ENCODE assay signal across 20 cellular contexts in genomic region chr20:36761125-36761524, GRCh38. TPM values are rescaled to one million over a fixed set of nuclear protein-coding genes. Genes with fewer than 3 reads are reported as not detected.
DNase-seq lines count a peak whose midpoint lies in the region; ATAC-seq and TF ChIP-seq lines count a peak whose summit lies in the region.
"Had no signal": no experiment of that assay in that cellular context is flagged by ENCODE, and none has a peak within 500 bp of the region (broad histone marks: within the 10 kb centered on the region; RNA-seq: fewer than 3 reads in every experiment).

No MANE protein-coding gene starts in this region.

- peaks cover 34% of the 10 kb centered on the region for H3K36me3 Mint-ChIP-seq in stimulated activated naive CD8-positive, alpha-beta T cell treated with anti-CD3 and anti-CD28 coated beads, Interleukin-15, Interleukin-2, amounts not matched to agents 100 ng/mL and 50 ng/mL, for 24 hours (ENCODE audit: low read depth)
- H3K36me3 Mint-ChIP-seq in HFFc6 (ENCODE audit: low read depth) = peaks cover 7% of the 10 kb centered on the region
- H3K36me3 Mint-ChIP-seq in endodermal cell (ENCODE audit: low read depth) = peaks cover 40% of the 10 kb centered on the region

- no peak for DNase-seq in stimulated activated naive CD8-positive, alpha-beta T cell treated with anti-CD3 and anti-CD28 coated beads, Interleukin-15, amount 100 ng/mL, for 72 hours
- DNase-seq in HFFc6 = no peak
- no peak for DNase-seq in endodermal cell
- DNase-seq in stimulated activated CD8-positive, alpha-beta memory T cell treated with anti-CD3 and anti-CD28 coated beads, Interleukin-4, amount 100 ng/mL, for 48 hours = no peak
- DNase-seq: HCEC 1CT; KG1; NCI-H1092; NCI-H1694; NCI-H2107; NCI-H345; NCI-H526 treated with DMSO at 0.1 percent for 48 hours; NK-92 treated with Interleukin-12 subunit alpha and Interleukin-12 subunit beta, amount 100 ng/mL, for 24 hours; OCI-M1; SK-N-SH had no signal

- H3K27me3 Mint-ChIP-seq in stimulated activated naive CD8-positive, alpha-beta T cell treated with anti-CD3 and anti-CD28 coated beads, Interleukin-15, Interleukin-2, amounts not matched to agents 100 ng/mL and 50 ng/mL, for 24 hours = no peaks in the 10 kb centered on the region
- H3K27me3 Mint-ChIP-seq in stimulated activated naive CD8-positive, alpha-beta T cell treated with anti-CD3 and anti-CD28 coated beads, Interleukin-15, amount 100 ng/mL, for 72 hours = no peaks in the 10 kb centered on the region
- H3K27me3 Mint-ChIP-seq in HFFc6 (ENCODE audit: insufficient read depth) (no peaks in the 10 kb centered on the region; the same call in none of the 2 replicates), endodermal cell (ENCODE audit: insufficient read depth) (no peaks in the 10 kb centered on the region)

- H3K4me1 ChIP-seq in endodermal cell (ENCODE audit: control insufficient read depth, insufficient read depth, low read length) = no peaks in the 10 kb centered on the region
- H3K4me1 ChIP-seq: Caco-2 had no signal

- WGBS in endodermal cell (ENCODE audit: insufficient coverage in 1 of 2, insufficient read length in 1 of 2), 2 experiments = 89 to 95% methylated on average over 3 of the region's 4 CpGs

- H3K36me3 ChIP-seq in endodermal cell (ENCODE audit: control insufficient read depth, insufficient read depth, low read length) = peaks cover 38% of the 10 kb centered on the region

- H3K9me3 Mint-ChIP-seq in stimulated activated naive CD8-positive, alpha-beta T cell treated with anti-CD3 and anti-CD28 coated beads, Interleukin-15, Interleukin-2, amounts not matched to agents 100 ng/mL and 50 ng/mL, for 24 hours = no peaks in the 10 kb centered on the region
- H3K9me3 Mint-ChIP-seq in stimulated activated naive CD8-positive, alpha-beta T cell treated with anti-CD3 and anti-CD28 coated beads, Interleukin-15, amount 100 ng/mL, for 72 hours = no peaks in the 10 kb centered on the region
- H3K9me3 Mint-ChIP-seq in HFFc6 (no peaks in the 10 kb centered on the region), endodermal cell (no peaks in the 10 kb centered on the region)

- H3K4me3 ChIP-seq in endodermal cell (ENCODE audit: low read length) = no peak overlapping the region

- H3K4me3 Mint-ChIP-seq in stimulated activated naive CD8-positive, alpha-beta T cell treated with anti-CD3 and anti-CD28 coated beads, Interleukin-15, Interleukin-2, amounts not matched to agents 100 ng/mL and 50 ng/mL, for 24 hours = no peak overlapping the region
- H3K4me3 Mint-ChIP-seq in stimulated activated naive CD8-positive, alpha-beta T cell treated with anti-CD3 and anti-CD28 coated beads, Interleukin-15, amount 100 ng/mL, for 72 hours = no peak overlapping the region
- H3K4me3 Mint-ChIP-seq in HFFc6 (no peak overlapping the region), endodermal cell (no peak overlapping the region)

- no peaks in the 10 kb centered on the region for H3K9me3 ChIP-seq in endodermal cell (ENCODE audit: control insufficient read depth, low read length)
- H3K9me3 ChIP-seq: Caco-2, SK-N-SH had no signal

- no peak for TF ChIP-seq CTCF in HFFc6 (IDR thresholded peaks at IDR 0.05)
- TF ChIP-seq CTCF in endodermal cell (conservative IDR thresholded peaks at IDR 0.05) = no peak

- peak overlapping the region; percentile 34 for H3K27ac Mint-ChIP-seq in stimulated activated naive CD8-positive, alpha-beta T cell treated with anti-CD3 and anti-CD28 coated beads, Interleukin-15, Interleukin-2, amounts not matched to agents 100 ng/mL and 50 ng/mL, for 24 hours
- H3K27ac Mint-ChIP-seq in stimulated activated naive CD8-positive, alpha-beta T cell treated with anti-CD3 and anti-CD28 coated beads, Interleukin-15, amount 100 ng/mL, for 72 hours = peak overlapping the region in 1 of 2 donors; percentile 60
- H3K27ac Mint-ChIP-seq in HFFc6 (peak overlapping the region; percentile 22; the same call in 1 of the 2 replicates), endodermal cell (peak overlapping the region; percentile 68)

- peaks cover 7% of the 10 kb centered on the region for H3K4me1 Mint-ChIP-seq in stimulated activated naive CD8-positive, alpha-beta T cell treated with anti-CD3 and anti-CD28 coated beads, Interleukin-15, Interleukin-2, amounts not matched to agents 100 ng/mL and 50 ng/mL, for 24 hours (ENCODE audit: low read depth)
- H3K4me1 Mint-ChIP-seq in stimulated activated naive CD8-positive, alpha-beta T cell treated with anti-CD3 and anti-CD28 coated beads, Interleukin-15, amount 100 ng/mL, for 72 hours = no peaks in the 10 kb centered on the region
- H3K4me1 Mint-ChIP-seq in HFFc6 (ENCODE audit: low read depth) = no peaks in the 10 kb centered on the region
- no peaks in the 10 kb centered on the region for H3K4me1 Mint-ChIP-seq in endodermal cell

- no peak overlapping the region for H3K27ac ChIP-seq in endodermal cell (ENCODE audit: low read depth, low read length)
- H3K27ac ChIP-seq: HL-60 had no signal

- ATAC-seq in stimulated activated naive CD8-positive, alpha-beta T cell treated with anti-CD3 and anti-CD28 coated beads, Interleukin-15, amount 100 ng/mL, for 72 hours = no peak
- ATAC-seq in HG02588 (IDR thresholded peaks at IDR 0.05; ENCODE audit: unreplicated experiment) (no peak), GM18517 (IDR thresholded peaks at IDR 0.05; ENCODE audit: unreplicated experiment) (no peak)
- ATAC-seq: Right ventricle myocardium inferior had no signal

- no peak overlapping the region for H3K9ac ChIP-seq in endodermal cell (ENCODE audit: extremely low read depth, low read length, poor library complexity, severe bottlenecking)
- H3K9ac ChIP-seq: SK-N-SH had no signal

- no peaks in the 10 kb centered on the region for H3K27me3 ChIP-seq in endodermal cell (ENCODE audit: control insufficient read depth, insufficient read depth, low read length, poor library complexity, severe bottlenecking)

RNA-seq across cellular contexts. Expression of gene DSN1, which starts 12.4 kb away (rescaled TPM):
- total RNA-seq in HFFc6 (2021; fragmentation: NEBNext Ultra II Directional; extraction: Animal tissue kit (Norgen Biotek cat#: 25700)) = 10 to 100 TPM in 5 of 6 experiments, 1 to 10 TPM in 1; 8.6 to 15.7 (median 14.0) TPM
- 10 to 100 TPM; 21.4 to 32.4 TPM for total RNA-seq in endodermal cell
- 26.4 TPM for polyA plus RNA-seq in endodermal cell (2013, experiment 1 of 2)
- polyA plus RNA-seq in endodermal cell (2013, experiment 2 of 2) = 23.9 TPM

RNA-seq across cellular contexts. Expression of gene NDRG3, which starts 15.2 kb away (rescaled TPM):
- total RNA-seq in HFFc6 (2021; fragmentation: NEBNext Ultra II Directional; extraction: Animal tissue kit (Norgen Biotek cat#: 25700)) = 10 to 100 TPM; 32.8 to 42.3 (median 37.2) TPM
- total RNA-seq in endodermal cell = 10 to 100 TPM; 24.6 to 26.1 TPM
- 32.2 TPM for polyA plus RNA-seq in endodermal cell (2013, experiment 1 of 2)
- polyA plus RNA-seq in endodermal cell (2013, experiment 2 of 2) = 31.4 TPM
